In the genomic region with DNA sequence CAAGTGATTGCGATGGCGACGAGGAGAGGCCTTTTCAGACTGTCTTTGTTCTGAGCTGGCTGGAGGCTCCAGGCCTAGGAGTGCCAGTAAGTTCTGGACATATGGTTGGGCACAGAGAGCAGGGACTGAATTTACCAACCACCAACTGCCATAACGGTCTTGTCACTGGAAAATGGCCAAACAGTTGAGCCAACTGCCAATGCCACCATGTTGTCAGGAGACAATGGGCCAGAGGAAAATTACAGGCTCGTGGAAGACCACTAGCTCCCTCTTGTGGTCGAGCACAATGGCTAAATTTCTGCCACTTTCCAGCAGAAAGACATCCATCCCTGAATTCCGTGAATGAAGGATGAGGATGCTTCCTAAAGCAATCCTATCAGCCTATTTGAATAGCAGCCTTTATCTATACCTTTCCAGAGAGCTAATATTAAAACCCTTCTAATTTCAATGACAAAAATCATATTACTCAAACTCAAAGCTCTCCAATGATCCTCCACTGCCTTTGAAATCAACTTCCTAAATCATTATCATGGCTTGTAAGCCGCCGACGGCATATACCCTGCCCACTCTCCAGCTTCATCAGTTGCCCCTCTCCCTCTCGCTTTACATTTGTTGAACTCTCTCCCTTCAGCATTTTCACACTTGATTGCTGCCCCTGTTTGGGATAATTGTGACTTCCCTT, we compare ENCODE assay signal across 9 cellular contexts.
A peak's percentile ranks its signal among the peaks of the same experiment; 100 is the strongest.
DNase-seq lines count a peak whose midpoint lies in the region; ATAC-seq and TF ChIP-seq lines count a peak whose summit lies in the region.
"Had no signal": no experiment of that assay in that cellular context is flagged by ENCODE, and none has a peak within 500 bp of the region (broad histone marks: within the 10 kb centered on the region; RNA-seq: fewer than 3 reads in every experiment).

No MANE protein-coding gene starts in this region.

- in situ Hi-C loops in GM13977 (cut with MboI; ENCODE audit: low pct_unique_long_range_greater_than_20kb, low sequenced_read_pairs, unreplicated experiment), result loop anchor here (25.0 kb wide), 1 partner anchor 1504 kb away; no protein-coding TSS in a partner anchor

- peak; percentile 67 for TF ChIP-seq CTCF in GM13977 (IDR thresholded peaks at IDR 0.05; ENCODE audit: extremely low read depth, insufficient read depth, missing control alignments)

- no peak for ATAC-seq in GM18858 (IDR thresholded peaks at IDR 0.05; ENCODE audit: unreplicated experiment)
- ATAC-seq in HG03095 (IDR thresholded peaks at IDR 0.05; ENCODE audit: unreplicated experiment), result no peak

- peak; percentile 70 for DNase-seq in AG20443 (ENCODE audit: low spot score)
- DNase-seq in GM13977 (ENCODE audit: low spot score), result peak; percentile 33
- DNase-seq in NCI-H460 (ENCODE audit: extremely low read depth, low read depth), result peak; percentile 43
- DNase-seq in activated T-cell treated with anti-CD3 and anti-CD28 coated beads, Interleukin-2, amount 50 U/mL, for 48 hours, result peak; percentile 33 to 43
- peak; percentile 83 for DNase-seq in globus pallidus (ENCODE audit: low spot score)
- DNase-seq in pulmonary artery endothelial cell (ENCODE audit: low read depth, low spot score), result peak; percentile 27
- DNase-seq: left cardiac atrium had no signal

Comparison
In these comparisons a context has a peak if more than half of its experiments do, and no peak if none do; other contexts are left out.
1. DNase-seq: peak in every context shown above with its lines; median percentile 83 in globus pallidus; 70 in AG20443; 43 in NCI-H460; 38 in activated T-cell treated with anti-CD3 and anti-CD28 coated beads, Interleukin-2, amount 50 U/mL, for 48 hours; 33 in GM13977; 27 in pulmonary artery endothelial cell.